Comparison of ENCODE assay signal across 1 cellular context in the genomic region with DNA sequence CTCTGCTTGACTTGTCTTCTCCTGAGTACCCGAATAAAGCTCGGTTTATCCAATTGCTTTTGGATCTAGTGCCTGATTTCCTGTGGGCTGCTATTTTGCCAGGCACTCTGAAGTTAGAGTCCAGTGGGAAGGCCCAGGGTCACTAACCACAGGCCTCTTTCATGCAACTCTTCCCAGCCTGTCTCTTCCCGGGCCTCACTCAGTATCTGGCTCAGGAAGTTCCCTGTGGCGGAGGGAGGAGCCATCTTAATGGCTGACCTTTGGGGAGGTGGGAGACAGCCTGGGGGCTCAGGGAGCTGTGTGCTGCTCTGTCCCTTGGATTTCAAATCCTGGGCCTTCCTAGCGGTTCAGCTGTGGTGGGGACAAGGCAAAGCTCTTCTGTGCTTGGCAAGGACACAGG.
TF ChIP-seq lines count a peak whose summit lies in the region.

No MANE protein-coding gene starts in this region.

TF ChIP-seq in GM23338, 12 proteins besides CTCF, POLR2A, EP300 and RAD21 (continued from another document):
- TF ChIP-seq, protein P1, sequence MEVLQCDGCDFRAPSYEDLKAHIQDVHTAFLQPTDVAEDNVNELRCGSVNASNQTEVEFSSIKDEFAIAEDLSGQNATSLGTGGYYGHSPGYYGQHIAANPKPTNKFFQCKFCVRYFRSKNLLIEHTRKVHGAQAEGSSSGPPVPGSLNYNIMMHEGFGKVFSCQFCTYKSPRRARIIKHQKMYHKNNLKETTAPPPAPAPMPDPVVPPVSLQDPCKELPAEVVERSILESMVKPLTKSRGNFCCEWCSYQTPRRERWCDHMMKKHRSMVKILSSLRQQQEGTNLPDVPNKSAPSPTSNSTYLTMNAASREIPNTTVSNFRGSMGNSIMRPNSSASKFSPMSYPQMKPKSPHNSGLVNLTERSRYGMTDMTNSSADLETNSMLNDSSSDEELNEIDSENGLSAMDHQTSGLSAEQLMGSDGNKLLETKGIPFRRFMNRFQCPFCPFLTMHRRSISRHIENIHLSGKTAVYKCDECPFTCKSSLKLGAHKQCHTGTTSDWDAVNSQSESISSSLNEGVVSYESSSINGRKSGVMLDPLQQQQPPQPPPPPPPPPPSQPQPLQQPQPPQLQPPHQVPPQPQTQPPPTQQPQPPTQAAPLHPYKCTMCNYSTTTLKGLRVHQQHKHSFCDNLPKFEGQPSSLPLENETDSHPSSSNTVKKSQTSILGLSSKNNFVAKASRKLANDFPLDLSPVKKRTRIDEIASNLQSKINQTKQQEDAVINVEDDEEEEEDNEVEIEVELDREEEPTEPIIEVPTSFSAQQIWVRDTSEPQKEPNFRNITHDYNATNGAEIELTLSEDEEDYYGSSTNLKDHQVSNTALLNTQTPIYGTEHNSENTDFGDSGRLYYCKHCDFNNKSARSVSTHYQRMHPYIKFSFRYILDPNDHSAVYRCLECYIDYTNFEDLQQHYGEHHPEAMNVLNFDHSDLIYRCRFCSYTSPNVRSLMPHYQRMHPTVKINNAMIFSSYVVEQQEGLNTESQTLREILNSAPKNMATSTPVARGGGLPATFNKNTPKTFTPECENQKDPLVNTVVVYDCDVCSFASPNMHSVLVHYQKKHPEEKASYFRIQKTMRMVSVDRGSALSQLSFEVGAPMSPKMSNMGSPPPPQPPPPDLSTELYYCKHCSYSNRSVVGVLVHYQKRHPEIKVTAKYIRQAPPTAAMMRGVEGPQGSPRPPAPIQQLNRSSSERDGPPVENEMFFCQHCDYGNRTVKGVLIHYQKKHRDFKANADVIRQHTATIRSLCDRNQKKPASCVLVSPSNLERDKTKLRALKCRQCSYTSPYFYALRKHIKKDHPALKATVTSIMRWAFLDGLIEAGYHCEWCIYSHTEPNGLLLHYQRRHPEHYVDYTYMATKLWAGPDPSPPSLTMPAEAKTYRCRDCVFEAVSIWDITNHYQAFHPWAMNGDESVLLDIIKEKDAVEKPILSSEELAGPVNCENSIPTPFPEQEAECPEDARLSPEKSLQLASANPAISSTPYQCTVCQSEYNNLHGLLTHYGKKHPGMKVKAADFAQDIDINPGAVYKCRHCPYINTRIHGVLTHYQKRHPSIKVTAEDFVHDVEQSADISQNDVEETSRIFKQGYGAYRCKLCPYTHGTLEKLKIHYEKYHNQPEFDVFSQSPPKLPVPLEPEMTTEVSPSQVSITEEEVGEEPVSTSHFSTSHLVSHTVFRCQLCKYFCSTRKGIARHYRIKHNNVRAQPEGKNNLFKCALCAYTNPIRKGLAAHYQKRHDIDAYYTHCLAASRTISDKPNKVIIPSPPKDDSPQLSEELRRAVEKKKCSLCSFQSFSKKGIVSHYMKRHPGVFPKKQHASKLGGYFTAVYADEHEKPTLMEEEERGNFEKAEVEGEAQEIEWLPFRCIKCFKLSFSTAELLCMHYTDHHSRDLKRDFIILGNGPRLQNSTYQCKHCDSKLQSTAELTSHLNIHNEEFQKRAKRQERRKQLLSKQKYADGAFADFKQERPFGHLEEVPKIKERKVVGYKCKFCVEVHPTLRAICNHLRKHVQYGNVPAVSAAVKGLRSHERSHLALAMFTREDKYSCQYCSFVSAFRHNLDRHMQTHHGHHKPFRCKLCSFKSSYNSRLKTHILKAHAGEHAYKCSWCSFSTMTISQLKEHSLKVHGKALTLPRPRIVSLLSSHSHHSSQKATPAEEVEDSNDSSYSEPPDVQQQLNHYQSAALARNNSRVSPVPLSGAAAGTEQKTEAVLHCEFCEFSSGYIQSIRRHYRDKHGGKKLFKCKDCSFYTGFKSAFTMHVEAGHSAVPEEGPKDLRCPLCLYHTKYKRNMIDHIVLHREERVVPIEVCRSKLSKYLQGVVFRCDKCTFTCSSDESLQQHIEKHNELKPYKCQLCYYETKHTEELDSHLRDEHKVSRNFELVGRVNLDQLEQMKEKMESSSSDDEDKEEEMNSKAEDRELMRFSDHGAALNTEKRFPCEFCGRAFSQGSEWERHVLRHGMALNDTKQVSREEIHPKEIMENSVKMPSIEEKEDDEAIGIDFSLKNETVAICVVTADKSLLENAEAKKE (CRISPR knock-in tag; IDR thresholded peaks at IDR 0.05): no peak
- no peak for TF ChIP-seq ZNF331 (CRISPR knock-in tag; IDR thresholded peaks at IDR 0.05; ENCODE audit: low read depth)
- TF ChIP-seq, protein P2, sequence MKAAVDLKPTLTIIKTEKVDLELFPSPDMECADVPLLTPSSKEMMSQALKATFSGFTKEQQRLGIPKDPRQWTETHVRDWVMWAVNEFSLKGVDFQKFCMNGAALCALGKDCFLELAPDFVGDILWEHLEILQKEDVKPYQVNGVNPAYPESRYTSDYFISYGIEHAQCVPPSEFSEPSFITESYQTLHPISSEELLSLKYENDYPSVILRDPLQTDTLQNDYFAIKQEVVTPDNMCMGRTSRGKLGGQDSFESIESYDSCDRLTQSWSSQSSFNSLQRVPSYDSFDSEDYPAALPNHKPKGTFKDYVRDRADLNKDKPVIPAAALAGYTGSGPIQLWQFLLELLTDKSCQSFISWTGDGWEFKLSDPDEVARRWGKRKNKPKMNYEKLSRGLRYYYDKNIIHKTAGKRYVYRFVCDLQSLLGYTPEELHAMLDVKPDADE (IDR thresholded peaks at IDR 0.05): no peak
- no peak for TF ChIP-seq NANOG (IDR thresholded peaks at IDR 0.05; ENCODE audit: borderline replicate concordance)
- no peak for TF ChIP-seq ZNF114 (CRISPR knock-in tag; IDR thresholded peaks at IDR 0.05)
- TF ChIP-seq, protein P3, sequence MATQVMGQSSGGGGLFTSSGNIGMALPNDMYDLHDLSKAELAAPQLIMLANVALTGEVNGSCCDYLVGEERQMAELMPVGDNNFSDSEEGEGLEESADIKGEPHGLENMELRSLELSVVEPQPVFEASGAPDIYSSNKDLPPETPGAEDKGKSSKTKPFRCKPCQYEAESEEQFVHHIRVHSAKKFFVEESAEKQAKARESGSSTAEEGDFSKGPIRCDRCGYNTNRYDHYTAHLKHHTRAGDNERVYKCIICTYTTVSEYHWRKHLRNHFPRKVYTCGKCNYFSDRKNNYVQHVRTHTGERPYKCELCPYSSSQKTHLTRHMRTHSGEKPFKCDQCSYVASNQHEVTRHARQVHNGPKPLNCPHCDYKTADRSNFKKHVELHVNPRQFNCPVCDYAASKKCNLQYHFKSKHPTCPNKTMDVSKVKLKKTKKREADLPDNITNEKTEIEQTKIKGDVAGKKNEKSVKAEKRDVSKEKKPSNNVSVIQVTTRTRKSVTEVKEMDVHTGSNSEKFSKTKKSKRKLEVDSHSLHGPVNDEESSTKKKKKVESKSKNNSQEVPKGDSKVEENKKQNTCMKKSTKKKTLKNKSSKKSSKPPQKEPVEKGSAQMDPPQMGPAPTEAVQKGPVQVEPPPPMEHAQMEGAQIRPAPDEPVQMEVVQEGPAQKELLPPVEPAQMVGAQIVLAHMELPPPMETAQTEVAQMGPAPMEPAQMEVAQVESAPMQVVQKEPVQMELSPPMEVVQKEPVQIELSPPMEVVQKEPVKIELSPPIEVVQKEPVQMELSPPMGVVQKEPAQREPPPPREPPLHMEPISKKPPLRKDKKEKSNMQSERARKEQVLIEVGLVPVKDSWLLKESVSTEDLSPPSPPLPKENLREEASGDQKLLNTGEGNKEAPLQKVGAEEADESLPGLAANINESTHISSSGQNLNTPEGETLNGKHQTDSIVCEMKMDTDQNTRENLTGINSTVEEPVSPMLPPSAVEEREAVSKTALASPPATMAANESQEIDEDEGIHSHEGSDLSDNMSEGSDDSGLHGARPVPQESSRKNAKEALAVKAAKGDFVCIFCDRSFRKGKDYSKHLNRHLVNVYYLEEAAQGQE (IDR thresholded peaks at IDR 0.05; ENCODE audit: unreplicated experiment): no peak
- no peak for TF ChIP-seq CREB1 (CRISPR knock-in tag; IDR thresholded peaks at IDR 0.05; ENCODE audit: low read depth)
- no peak for TF ChIP-seq EZH2 (IDR thresholded peaks at IDR 0.05; ENCODE audit: low read depth, unreplicated experiment)
- TF ChIP-seq STAT1 (IDR thresholded peaks at IDR 0.05; ENCODE audit: unreplicated experiment): no peak
- TF ChIP-seq POLR2AphosphoS5 (IDR thresholded peaks at IDR 0.05; ENCODE audit: low read depth): no peak
